In genomic region chr21:39016740-39017315, GRCh38 we compare ENCODE assay signal across 8 cellular contexts.
DNase-seq lines count a peak whose midpoint lies in the region; ATAC-seq and TF ChIP-seq lines count a peak whose summit lies in the region.

No MANE protein-coding gene starts in this region.

- H3K27ac ChIP-seq in IMR-90 (ENCODE audit: insufficient read depth, low read length): peak overlapping the region; percentile 21; the same call in 1 of the 2 replicates

- peak overlapping the region; percentile 38 for H3K14ac ChIP-seq in IMR-90 (replicated peaks; ENCODE audit: low read depth, low read length)

- 0 out of 2 replicates have a peak overlapping the region, but pooled peaks have one; percentile 3 for H4K5ac ChIP-seq in IMR-90 (ENCODE audit: low read depth, low read length)

- DNase-seq in GM12865 (ENCODE audit: low read depth) (peak; percentile 74), IMR-90 (peak; percentile 40), fibroblast of gingiva (ENCODE audit: low read depth) (peak; percentile 51), NCI-H1436 treated with DMSO at 0.1 percent for 48 hours (lab: John Stamatoyannopoulos, UW) (no peak), foreskin melanocyte (no peak)
- DNase-seq in stimulated activated naive CD4-positive, alpha-beta T cell (lab: John Stamatoyannopoulos, UW): no peak
- DNase-seq in stimulated activated CD4-positive, alpha-beta T cell treated with anti-CD3 and anti-CD28 coated beads, Interleukin-1b, Interleukin-23, amount 100 ng/mL, for 48 hours: no peak

- peak overlapping the region in 1 of 2 experiments; percentile 48; a peak in 1 of 4 replicates for H4K8ac ChIP-seq in IMR-90 (ENCODE audit: low read depth in 2 of 2, low read length in 2 of 2)

- H2BK5ac ChIP-seq in IMR-90 (ENCODE audit: low read depth, low read length, poor library complexity, severe bottlenecking): peak overlapping the region; percentile 99

- peak overlapping the region; percentile 43 for H3K18ac ChIP-seq in IMR-90 (ENCODE audit: low read depth, low read length)

- peak overlapping the region; percentile 64; the same call in 1 of the 2 replicates for H2BK20ac ChIP-seq in IMR-90 (ENCODE audit: low read depth, low read length)

- H4K91ac ChIP-seq in IMR-90 (ENCODE audit: insufficient read depth, low read depth, low read length): peak overlapping the region; percentile 68

- ATAC-seq in GM21526 (IDR thresholded peaks at IDR 0.05; ENCODE audit: low FRiP score, unreplicated experiment): peak; percentile 89
- no peak for ATAC-seq in IMR-90 (ENCODE audit: low read depth)

- peaks cover 0 to 10% of the 10 kb centered on the region in 2 experiments; a peak in 1 of 4 replicates for H3K79me1 ChIP-seq in IMR-90 (ENCODE audit: low read depth in 1 of 2, low read length in 2 of 2)

- peaks cover 29% of the 10 kb centered on the region for H3K4me1 ChIP-seq in IMR-90 (ENCODE audit: control insufficient read depth, insufficient read depth, low read length)

- TF ChIP-seq RAD21 in IMR-90 (IDR thresholded peaks at IDR 0.05; ENCODE audit: low read length): no peak

- H3K4ac ChIP-seq in IMR-90 (ENCODE audit: low read depth, low read length): peak overlapping the region; percentile 65; the same call in 1 of the 2 replicates

- peaks cover 25% of the 10 kb centered on the region for H3K9me1 ChIP-seq in IMR-90 (ENCODE audit: insufficient read depth, low read length)

- H3K27me3 ChIP-seq in IMR-90 (ENCODE audit: control insufficient read depth, insufficient read depth, low read length): no peaks in the 10 kb centered on the region

- dilution Hi-C loops in IMR-90 (cut with HindIII; ENCODE audit: low sequenced_read_pairs, unreplicated experiment): no loop called here

- TF ChIP-seq POLR2A in IMR-90 (IDR thresholded peaks at IDR 0.05; ENCODE audit: low read depth, low read length): no peak

- no peak overlapping the region for H3K4me2 ChIP-seq in IMR-90 (ENCODE audit: low read depth, low read length)

- H3K23ac ChIP-seq in IMR-90 (ENCODE audit: low read depth, low read length): no peak overlapping the region

- peak overlapping the region; percentile 74 for H2BK120ac ChIP-seq in IMR-90 (ENCODE audit: low read depth, low read length)

- no TSS peak for BruUV-seq in IMR-90 (replicated peaks; lab: Mats Ljungman, UMichigan)

- intact Hi-C loops in IMR-90 (cut with micrococcal nuclease): loop anchor here (5.0 kb wide), 1 partner anchor 720 kb away; no protein-coding TSS in a partner anchor

- no peak overlapping the region for H3K4me3 ChIP-seq in GM12865 (ENCODE audit: low read depth, low read length)
- no peak overlapping the region for H3K4me3 ChIP-seq in IMR-90 (ENCODE audit: insufficient read depth, low read depth, low read length)

- H3K9me3 ChIP-seq in IMR-90 (ENCODE audit: control insufficient read depth, insufficient read depth, low read length): no peaks in the 10 kb centered on the region

- no peaks in the 10 kb centered on the region for H3K36me3 ChIP-seq in IMR-90 (ENCODE audit: control insufficient read depth, insufficient read depth, low read length)

- no peak overlapping the region for H3K9ac ChIP-seq in IMR-90 (ENCODE audit: low read depth, low read length)

- H2AK5ac ChIP-seq in IMR-90 (ENCODE audit: low read depth, low read length): peak overlapping the region; percentile 78

- H2BK15ac ChIP-seq in IMR-90 (ENCODE audit: low read depth, low read length): peak overlapping the region; percentile 77; the same call in 2 of the 3 replicates

- no peak overlapping the region for H2AK9ac ChIP-seq in IMR-90 (replicated peaks; ENCODE audit: low read depth, low read length, poor library complexity)

- no CpG with 5 or more reads among the region's 4 CpGs for WGBS in IMR-90 (ENCODE audit: extremely low coverage in 2 of 2, insufficient read length in 1 of 2), 2 experiments

- in situ Hi-C loops in IMR-90 (cut with MboI; ENCODE audit: low sequenced_read_pairs): no loop called here

- H3K56ac ChIP-seq in IMR-90 (ENCODE audit: extremely low read depth, insufficient read depth, low read length): 0 out of 2 replicates have a peak overlapping the region, but pooled peaks have one; percentile 24

- TF ChIP-seq CTCF in GM12865 (IDR thresholded peaks at IDR 0.05; ENCODE audit: insufficient read depth, low read depth, low read length, missing control alignments): no peak
- no peak for TF ChIP-seq CTCF in IMR-90 (conservative IDR thresholded peaks at IDR 0.05; ENCODE audit: low read depth, low read length)

- POLR2A ChIA-PET in IMR-90 (lab: Charles Lee; ENCODE audit: unreplicated experiment): no interaction called here

- H2AFZ ChIP-seq in IMR-90 (replicated peaks; ENCODE audit: low read length, poor library complexity): no peak overlapping the region

- CTCF ChIA-PET in IMR-90 (lab: Yijun Ruan, JAX): no interaction called here

- no peaks in the 10 kb centered on the region for H4K20me1 ChIP-seq in IMR-90 (ENCODE audit: insufficient read depth, low read length)

TF ChIP-seq in IMR-90, 13 proteins besides CTCF, POLR2A, EP300 and RAD21:
- TF ChIP-seq CHD1 (IDR thresholded peaks at IDR 0.05; ENCODE audit: low read depth, low read length): no peak
- no peak for TF ChIP-seq MAFK (IDR thresholded peaks at IDR 0.05; ENCODE audit: low read depth, low read length)
- TF ChIP-seq CEBPB (IDR thresholded peaks at IDR 0.05; ENCODE audit: low read depth, low read length): no peak
- TF ChIP-seq ELK1 (IDR thresholded peaks at IDR 0.05; ENCODE audit: borderline replicate concordance, low read depth, low read length): no peak
- TF ChIP-seq BHLHE40 (IDR thresholded peaks at IDR 0.05; ENCODE audit: low read depth, low read length): no peak
- TF ChIP-seq SMC3 (IDR thresholded peaks at IDR 0.05; ENCODE audit: low read depth, low read length): no peak
- no peak for TF ChIP-seq RFX5 (IDR thresholded peaks at IDR 0.05; ENCODE audit: low read depth, low read length)
- no peak for TF ChIP-seq MAZ (IDR thresholded peaks at IDR 0.05; ENCODE audit: borderline replicate concordance, low read depth, low read length)
- TF ChIP-seq NFE2L2 (IDR thresholded peaks at IDR 0.05; ENCODE audit: low read depth, low read length): no peak
- no peak for TF ChIP-seq RCOR1 (IDR thresholded peaks at IDR 0.05; ENCODE audit: insufficient replicate concordance, low read length)
- TF ChIP-seq MXI1 (IDR thresholded peaks at IDR 0.05; ENCODE audit: borderline replicate concordance, low read depth, low read length): no peak
- no peak for TF ChIP-seq USF2 (IDR thresholded peaks at IDR 0.05; ENCODE audit: low read depth, low read length)

Comparison
In these comparisons a context has a peak if more than half of its experiments do, and no peak if none do; other contexts are left out.
1. DNase-seq: peak in GM12865 (single experiment), IMR-90 (single experiment) and fibroblast of gingiva (single experiment); none in stimulated activated naive CD4-positive, alpha-beta T cell (0 of 6), NCI-H1436 treated with DMSO at 0.1 percent for 48 hours (single experiment), stimulated activated CD4-positive, alpha-beta T cell treated with anti-CD3 and anti-CD28 coated beads, Interleukin-1b, Interleukin-23, amount 100 ng/mL, for 48 hours (single experiment) and foreskin melanocyte (single experiment).